ENCODE assay signal across 20 cellular contexts in the genomic region with DNA sequence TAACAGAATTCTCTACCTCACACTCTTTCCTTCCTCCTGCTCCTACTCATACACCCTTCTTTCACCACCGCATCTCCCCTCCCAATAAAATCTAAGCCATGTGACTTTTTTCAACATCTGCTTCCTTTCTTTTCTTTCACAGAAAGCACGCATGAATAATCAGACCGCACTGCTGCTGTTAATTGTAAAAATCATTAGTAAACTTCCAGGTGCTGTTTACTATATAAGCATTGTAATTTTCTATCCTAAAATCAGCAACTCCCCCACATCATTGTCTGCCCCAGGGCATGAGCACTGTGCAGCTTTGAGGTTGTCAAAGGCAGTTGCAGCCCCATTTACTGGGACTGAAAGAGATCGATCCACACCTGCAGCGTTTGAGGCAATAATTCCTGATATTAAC.
DNase-seq lines count a peak whose midpoint lies in the region; TF ChIP-seq lines count a peak whose summit lies in the region.
"Had no signal": no experiment of that assay in that cellular context is flagged by ENCODE, and none has a peak within 500 bp of the region (broad histone marks: within the 10 kb centered on the region; RNA-seq: fewer than 3 reads in every experiment).

No MANE protein-coding gene starts in this region.

- H3K9me3 ChIP-seq in neural progenitor cell (ENCODE audit: low read depth) = no peaks in the 10 kb centered on the region
- H3K9me3 ChIP-seq: tibial artery had no signal

- H3K27me3 Mint-ChIP-seq in neural progenitor cell (ENCODE audit: insufficient read depth, low read depth) = peaks cover 14% of the 10 kb centered on the region

- peak; percentile 34 for DNase-seq in DMS 273 (lab: John Stamatoyannopoulos, UW; ENCODE audit: unreplicated experiment)
- DNase-seq in DMS 273 treated with DMSO at 0.1 percent for 48 hours (lab: John Stamatoyannopoulos, UW) = no peak
- peak; percentile 22 for DNase-seq in NB4 (ENCODE audit: low read depth)
- DNase-seq in NCI-H748 (lab: John Stamatoyannopoulos, UW; ENCODE audit: unreplicated experiment) = peak; percentile 95
- no peak for DNase-seq in neural progenitor cell (ENCODE audit: low spot score)
- DNase-seq in GM13976 (ENCODE audit: low spot score) = no peak
- no peak for DNase-seq in NCI-H1092 (lab: John Stamatoyannopoulos, UW)
- DNase-seq in NCI-H128 (lab: John Stamatoyannopoulos, UW; ENCODE audit: unreplicated experiment) = no peak
- DNase-seq: activated CD4-positive, alpha-beta T cell treated with anti-CD3 and anti-CD28 coated beads, Interleukin-2, amount 50 U/mL, for 4 hours; activated T-cell treated with anti-CD3 and anti-CD28 coated beads, Interleukin-2, amount 50 U/mL, for 4 hours; CD8-positive, alpha-beta T cell; effector memory CD4-positive, alpha-beta T cell; NCI-H1048; occipital lobe; stimulated activated CD4-positive, alpha-beta T cell treated with anti-CD3 and anti-CD28 coated beads, Interleukin-4, amount 100 ng/mL, for 4 hours; T-helper 9 cell; tibial artery had no signal

- peaks cover 5% of the 10 kb centered on the region for H3F3A ChIP-seq in neural progenitor cell (ENCODE audit: low read depth)

- no peak overlapping the region for H3K4me3 Mint-ChIP-seq in neural progenitor cell
- H3K4me3 Mint-ChIP-seq: activated T-cell treated with anti-CD3 and anti-CD28 coated beads, Interleukin-2, amount 50 U/mL, for 4 hours; CD8-positive, alpha-beta T cell had no signal

- H3K4me1 Mint-ChIP-seq in neural progenitor cell = peaks cover 26% of the 10 kb centered on the region

- no peak overlapping the region for H3K27ac Mint-ChIP-seq in neural progenitor cell
- H3K27ac Mint-ChIP-seq: CD8-positive, alpha-beta T cell had no signal

- TF ChIP-seq POLR2A in NB4 (IDR thresholded peaks at IDR 0.05; ENCODE audit: extremely low read depth, insufficient read length) = no peak

- peaks cover under 1% of the 10 kb centered on the region for H3K36me3 Mint-ChIP-seq in neural progenitor cell
- H3K36me3 Mint-ChIP-seq: CD8-positive, alpha-beta T cell had no signal

- H3K4me1 ChIP-seq in neural progenitor cell = peaks cover 15% of the 10 kb centered on the region
- H3K4me1 ChIP-seq: tibial artery had no signal

- H3K36me3 ChIP-seq in neural progenitor cell = no peaks in the 10 kb centered on the region
- H3K36me3 ChIP-seq: cardiac muscle cell, tibial artery had no signal

- H3K4me2 ChIP-seq in neural progenitor cell = peak overlapping the region; percentile 1
- H3K4me2 ChIP-seq: hepatocyte had no signal

- H3K27me3 ChIP-seq in neural progenitor cell = peaks cover 50% of the 10 kb centered on the region
- H3K27me3 ChIP-seq: cardiac muscle cell, hepatocyte, tibial artery had no signal

- in situ Hi-C loops in GM13976 (cut with MboI; ENCODE audit: low sequenced_read_pairs, unreplicated experiment) = no loop called here

- no peaks in the 10 kb centered on the region for H4K20me1 ChIP-seq in neural progenitor cell (ENCODE audit: low read depth)

- H3K4me3 ChIP-seq in NB4 (ENCODE audit: low read depth, low read length) (no peak overlapping the region), neural progenitor cell (no peak overlapping the region)
- H3K4me3 ChIP-seq: cardiac muscle cell, hepatocyte, tibial artery had no signal

- H3K27ac ChIP-seq in neural progenitor cell = no peak overlapping the region
- H3K27ac ChIP-seq: 22Rv1, cardiac muscle cell, hepatocyte, tibial artery had no signal

- H3K9ac ChIP-seq in neural progenitor cell = no peak overlapping the region

- H2AFZ ChIP-seq in neural progenitor cell (replicated peaks) = peak overlapping the region; percentile 0
- H2AFZ ChIP-seq: hepatocyte had no signal

- no peaks in the 10 kb centered on the region for H3K79me2 ChIP-seq in neural progenitor cell (ENCODE audit: low read depth)
- H3K79me2 ChIP-seq: hepatocyte had no signal

- TF ChIP-seq CTCF in NB4 (IDR thresholded peaks at IDR 0.05; ENCODE audit: low read depth, low read length) = no peak
- TF ChIP-seq CTCF in neural progenitor cell (IDR thresholded peaks at IDR 0.05) = no peak
- TF ChIP-seq CTCF in GM13976 (IDR thresholded peaks at IDR 0.05; ENCODE audit: borderline replicate concordance, control extremely low read depth, extremely low read depth, insufficient read depth, missing control alignments) = no peak

- H3K9me3 Mint-ChIP-seq in neural progenitor cell = peaks cover 11% of the 10 kb centered on the region
- H3K9me3 Mint-ChIP-seq: activated T-cell treated with anti-CD3 and anti-CD28 coated beads, Interleukin-2, amount 50 U/mL, for 4 hours; CD8-positive, alpha-beta T cell had no signal

Comparison
In these comparisons a context has a peak if more than half of its experiments do, and no peak if none do; other contexts are left out.
1. DNase-seq: peak in DMS 273 (single experiment), NB4 (single experiment) and NCI-H748 (single experiment); none in DMS 273 treated with DMSO at 0.1 percent for 48 hours (single experiment), neural progenitor cell (single experiment), GM13976 (single experiment), NCI-H1092 (single experiment) and NCI-H128 (single experiment).